Comparison of ENCODE assay signal across 1 cellular context in genomic region chr3:39021465-39022274, GRCh38.
TF ChIP-seq lines count a peak whose summit lies in the region.

No MANE protein-coding gene starts in this region.

TF ChIP-seq in K562, 482 proteins besides CTCF, POLR2A, EP300 and RAD21 (continued from another document and continues in another):
- no peak for TF ChIP-seq ZBTB5 (IDR thresholded peaks at IDR 0.05)
- TF ChIP-seq ZNF12 (CRISPR knock-in tag; IDR thresholded peaks at IDR 0.05) = no peak
- TF ChIP-seq HNRNPH1 (optimal IDR thresholded peaks at IDR 0.05; ENCODE audit: low read depth, low read length) = no peak
- no peak for TF ChIP-seq E2F4 (CRISPR knock-in tag; IDR thresholded peaks at IDR 0.05; ENCODE audit: low read depth)
- no peak for TF ChIP-seq ZNF124 (CRISPR knock-in tag; IDR thresholded peaks at IDR 0.05)
- TF ChIP-seq BCL6 (CRISPR knock-in tag; IDR thresholded peaks at IDR 0.05) = no peak
- no peak for TF ChIP-seq ZNF583 (CRISPR knock-in tag; IDR thresholded peaks at IDR 0.05)
- TF ChIP-seq USF2 (CRISPR knock-in tag; IDR thresholded peaks at IDR 0.05) = no peak
- TF ChIP-seq FIP1L1 (IDR thresholded peaks at IDR 0.05; ENCODE audit: low read depth, low read length, poor library complexity, severe bottlenecking) = no peak
- TF ChIP-seq E2F5 (CRISPR knock-in tag; IDR thresholded peaks at IDR 0.05) = no peak
- TF ChIP-seq SOX6 (IDR thresholded peaks at IDR 0.05) = peak; percentile 78
- TF ChIP-seq GABPA (tag; conservative IDR thresholded peaks at IDR 0.05; ENCODE audit: low read depth) = no peak
- no peak for TF ChIP-seq MCM5 (IDR thresholded peaks at IDR 0.05; ENCODE audit: low read depth)
- TF ChIP-seq ZNF766 (CRISPR knock-in tag; conservative IDR thresholded peaks at IDR 0.05) = peak; percentile 78; the same call in 1 of the 2 replicates
- no peak for TF ChIP-seq HDAC6 (IDR thresholded peaks at IDR 0.05; ENCODE audit: low read depth, low read length)
- TF ChIP-seq ESRRA (IDR thresholded peaks at IDR 0.05; ENCODE audit: borderline replicate concordance, low read depth) = peak; percentile 96
- TF ChIP-seq IRF9 (tag; IDR thresholded peaks at IDR 0.05) = no peak
- no peak for TF ChIP-seq AFF4 (CRISPR knock-in tag; IDR thresholded peaks at IDR 0.05)
- TF ChIP-seq NR4A1 (CRISPR knock-in tag; IDR thresholded peaks at IDR 0.05) = 0 out of 2 replicates have a peak, but pooled peaks have one; percentile 70
- no peak for TF ChIP-seq NR4A1 (tag; IDR thresholded peaks at IDR 0.05)
- no peak for TF ChIP-seq XRCC5 (IDR thresholded peaks at IDR 0.05; ENCODE audit: low read depth, low read length)
- TF ChIP-seq EZH2 (IDR thresholded peaks at IDR 0.05; ENCODE audit: borderline replicate concordance, low read depth, low read length) = no peak
- no peak for TF ChIP-seq SMAD4 (CRISPR knock-in tag; conservative IDR thresholded peaks at IDR 0.05)
- no peak for TF ChIP-seq ZBTB7A (IDR thresholded peaks at IDR 0.05; ENCODE audit: borderline replicate concordance, control insufficient read depth, low read depth, low read length)
- TF ChIP-seq ELK1 (CRISPR knock-in tag; IDR thresholded peaks at IDR 0.05) = no peak
- TF ChIP-seq NBN (IDR thresholded peaks at IDR 0.05; ENCODE audit: low read depth) = peak; percentile 54; the same call in 1 of the 2 replicates
- TF ChIP-seq KLF16 (IDR thresholded peaks at IDR 0.05) = no peak
- TF ChIP-seq TAF9B (IDR thresholded peaks at IDR 0.05; ENCODE audit: partially characterized antibody) = no peak
- TF ChIP-seq CUX1 (CRISPR knock-in tag; IDR thresholded peaks at IDR 0.05) = no peak
- TF ChIP-seq ZC3H8 (IDR thresholded peaks at IDR 0.05) = no peak
- TF ChIP-seq NCOA1 (IDR thresholded peaks at IDR 0.05; ENCODE audit: low read depth) = no peak
- no peak for TF ChIP-seq SRSF1 (IDR thresholded peaks at IDR 0.05; ENCODE audit: low read depth, low read length)
- TF ChIP-seq EP400 (IDR thresholded peaks at IDR 0.05) = no peak
- TF ChIP-seq ZNF23 (CRISPR knock-in tag; IDR thresholded peaks at IDR 0.05) = no peak
- TF ChIP-seq SRSF9 (IDR thresholded peaks at IDR 0.05; ENCODE audit: borderline replicate concordance, low read depth, low read length) = no peak
- TF ChIP-seq CBX3 (IDR thresholded peaks at IDR 0.05; ENCODE audit: borderline replicate concordance in 1 of 2, low read length in 2 of 2) = peak in 1 of 2 experiments; percentile 30; a peak in 1 of 3 replicates
- TF ChIP-seq TAF15 (IDR thresholded peaks at IDR 0.05; ENCODE audit: low read depth, low read length) = no peak
- TF ChIP-seq CHAMP1 (IDR thresholded peaks at IDR 0.05) = no peak
- TF ChIP-seq JUND (IDR thresholded peaks at IDR 0.05; ENCODE audit: borderline replicate concordance, low read depth, low read length) = no peak
- TF ChIP-seq JUND (tag; IDR thresholded peaks at IDR 0.05; ENCODE audit: borderline replicate concordance, low read depth, low read length) = peak; percentile 73; the same call in 2 of the 3 replicates
- no peak for TF ChIP-seq MLLT1 (IDR thresholded peaks at IDR 0.05)
- no peak for TF ChIP-seq MBD2 (IDR thresholded peaks at IDR 0.05; ENCODE audit: borderline replicate concordance, low read depth)
